In genomic region chr4:119284876-119285611, GRCh38 we compare ENCODE assay signal across 8 cellular contexts. TPM values are rescaled to one million over a fixed set of nuclear protein-coding genes. Genes with fewer than 3 reads are reported as not detected.
DNase-seq lines count a peak whose midpoint lies in the region; ATAC-seq, FAIRE-seq and TF ChIP-seq lines count a peak whose summit lies in the region.

No MANE protein-coding gene starts in this region.

- H4K20me1 ChIP-seq in DND-41 (ENCODE audit: insufficient read depth, low read length) = no peaks in the 10 kb centered on the region
- no peaks in the 10 kb centered on the region for H4K20me1 ChIP-seq in keratinocyte (ENCODE audit: control insufficient read depth, extremely low read depth, insufficient read depth, low read length)

- H2AFZ ChIP-seq in DND-41 (ENCODE audit: low read depth, low read length) (peak overlapping the region; percentile 54; the same call in 1 of the 2 replicates), keratinocyte (ENCODE audit: control insufficient read depth, low read length) (peak overlapping the region; percentile 1)

- no peaks in the 10 kb centered on the region for H3K9me1 ChIP-seq in keratinocyte (ENCODE audit: control insufficient read depth, extremely low read depth, insufficient read depth, low read length)

- H3K9ac ChIP-seq in DND-41 (ENCODE audit: low read depth, low read length) = no peak overlapping the region
- H3K9ac ChIP-seq in keratinocyte (ENCODE audit: control insufficient read depth, extremely low read depth, insufficient read depth, low read length) = no peak overlapping the region

- H3K36me3 Mint-ChIP-seq in activated CD8-positive, alpha-beta T cell treated with anti-CD3 and anti-CD28 coated beads for 36 hours (ENCODE audit: low read depth) = peaks cover 12% of the 10 kb centered on the region

- peak; percentile 51 for FAIRE-seq in keratinocyte (lab: Jason Lieb, UNC)

- H3K27me3 ChIP-seq in DND-41 (ENCODE audit: insufficient read depth, low read length, poor library complexity) = peaks cover 8% of the 10 kb centered on the region
- no peaks in the 10 kb centered on the region for H3K27me3 ChIP-seq in keratinocyte (ENCODE audit: control insufficient read depth, extremely low read depth, insufficient read depth, low read length)

- H3K79me2 ChIP-seq in DND-41 (ENCODE audit: insufficient read depth, low read length) (no peaks in the 10 kb centered on the region), keratinocyte (ENCODE audit: control insufficient read depth, insufficient read depth, low read length) (peaks cover 16% of the 10 kb centered on the region)

- peak; percentile 49; the same call in 1 of the 3 replicates for ATAC-seq in DND-41 (ENCODE audit: insufficient read depth, low read depth)
- ATAC-seq in HG02623 (IDR thresholded peaks at IDR 0.05; ENCODE audit: unreplicated experiment) = peak; percentile 72
- ATAC-seq in activated CD8-positive, alpha-beta T cell treated with anti-CD3 and anti-CD28 coated beads for 36 hours = peak; percentile 45
- no peak for ATAC-seq in GM21737 (IDR thresholded peaks at IDR 0.05; ENCODE audit: unreplicated experiment)

- H3K27ac ChIP-seq in DND-41 (ENCODE audit: low read length) = no peak overlapping the region
- peak overlapping the region; percentile 11 for H3K27ac ChIP-seq in keratinocyte (ENCODE audit: control insufficient read depth, insufficient read depth, low read length)

- H3K36me3 ChIP-seq in DND-41 (ENCODE audit: insufficient read depth, low read length) = no peaks in the 10 kb centered on the region
- peaks cover 0 to 7% of the 10 kb centered on the region in 2 experiments for H3K36me3 ChIP-seq in keratinocyte (ENCODE audit: control insufficient read depth in 2 of 2, extremely low read depth in 1 of 2, insufficient read depth in 2 of 2, low read length in 2 of 2)

- H3K9me3 Mint-ChIP-seq in activated CD8-positive, alpha-beta T cell treated with anti-CD3 and anti-CD28 coated beads for 36 hours = no peaks in the 10 kb centered on the region

- H3K4me3 ChIP-seq in DND-41 (ENCODE audit: low read depth in 1 of 2, low read length in 2 of 2) = no peak overlapping the region; a peak in 1 of 4 replicates
- peak overlapping the region in 2 of 3 experiments; percentile 13 to 17 for H3K4me3 ChIP-seq in keratinocyte (ENCODE audit: control insufficient read depth in 2 of 3, extremely low read depth in 1 of 3, insufficient read depth in 2 of 3, low read depth in 1 of 3, low read length in 3 of 3)

- H3K4me1 ChIP-seq in DND-41 (ENCODE audit: insufficient read depth, low read length) (peaks cover 2% of the 10 kb centered on the region; the same call in 1 of the 2 replicates), keratinocyte (ENCODE audit: control insufficient read depth, extremely low read depth, insufficient read depth, low read length) (peaks cover 9% of the 10 kb centered on the region)

- no peaks in the 10 kb centered on the region for H3K27me3 Mint-ChIP-seq in activated CD8-positive, alpha-beta T cell treated with anti-CD3 and anti-CD28 coated beads for 36 hours

- intact Hi-C loops in activated CD8-positive, alpha-beta T cell treated with anti-CD3 and anti-CD28 coated beads for 36 hours (cut with micrococcal nuclease) = loop anchor here (2.0 to 5.0 kb wide), 2 partner anchors 73 to 242 kb away; partner anchors contain the start of gene USP53

- DNase-seq in DND-41 = no peak
- DNase-seq in activated CD8-positive, alpha-beta T cell treated with anti-CD3 and anti-CD28 coated beads for 36 hours = no peak
- DNase-seq in keratinocyte (ENCODE audit: low read depth, low spot score) = no peak
- DNase-seq in NOMO-1 (lab: John Stamatoyannopoulos, UW; ENCODE audit: unreplicated experiment in 2 of 2) = no peak
- no peak for DNase-seq in NCI-H748 treated with DMSO at 0.1 percent for 48 hours (lab: John Stamatoyannopoulos, UW)
- DNase-seq in effector CD8-positive, alpha-beta T cell (lab: John Stamatoyannopoulos, UW) = no peak

- TF ChIP-seq CTCF in DND-41 (IDR thresholded peaks at IDR 0.05; ENCODE audit: borderline replicate concordance, extremely low read depth, low read length, poor library complexity, severe bottlenecking) (no peak), keratinocyte (optimal IDR thresholded peaks at IDR 0.05 in 1 of 3, IDR thresholded peaks at IDR 0.05 in 1 of 3, conservative IDR thresholded peaks at IDR 0.05 in 1 of 3; ENCODE audit: extremely low read depth in 1 of 3, insufficient read depth in 2 of 3, low read length in 3 of 3) (no peak)
- TF ChIP-seq CTCF in activated CD8-positive, alpha-beta T cell treated with anti-CD3 and anti-CD28 coated beads for 36 hours (IDR thresholded peaks at IDR 0.05) = no peak

- peaks cover 31% of the 10 kb centered on the region for H3K4me1 Mint-ChIP-seq in activated CD8-positive, alpha-beta T cell treated with anti-CD3 and anti-CD28 coated beads for 36 hours (ENCODE audit: low read depth)

- dilution Hi-C loops in keratinocyte (cut with MboI; ENCODE audit: extremely low pct_ligation_motif_present, low sequenced_read_pairs) = no loop called here

- POLR2A ChIA-PET in activated CD8-positive, alpha-beta T cell treated with anti-CD3 and anti-CD28 coated beads for 36 hours (lab: Charles Lee) = no interaction called here

- CTCF ChIA-PET in activated CD8-positive, alpha-beta T cell treated with anti-CD3 and anti-CD28 coated beads for 36 hours (lab: Charles Lee) = no interaction called here

- H3K9me3 ChIP-seq in DND-41 (ENCODE audit: insufficient read depth, low read length, severe bottlenecking) = no peaks in the 10 kb centered on the region
- no peaks in the 10 kb centered on the region for H3K9me3 ChIP-seq in keratinocyte (ENCODE audit: control insufficient read depth, low read depth, low read length)

- H3K4me3 Mint-ChIP-seq in activated CD8-positive, alpha-beta T cell treated with anti-CD3 and anti-CD28 coated beads for 36 hours = peak overlapping the region; percentile 66

- peak overlapping the region; percentile 81 for H3K27ac Mint-ChIP-seq in activated CD8-positive, alpha-beta T cell treated with anti-CD3 and anti-CD28 coated beads for 36 hours

- H3K4me2 ChIP-seq in DND-41 (ENCODE audit: insufficient read depth, low read length) (peak overlapping the region; percentile 52; the same call in 1 of the 2 replicates), keratinocyte (ENCODE audit: control insufficient read depth, extremely low read depth, insufficient read depth, low read depth, low read length) (peak overlapping the region; percentile 55)

RNA-seq across cellular contexts. Expression of gene FABP2, which starts 36.9 kb away (rescaled TPM):
- total RNA-seq in activated CD8-positive, alpha-beta T cell treated with anti-CD3 and anti-CD28 coated beads for 36 hours = not detected
- not detected in 3 replicates for polyA plus RNA-seq in keratinocyte
- polyA plus RNA-seq in keratinocyte (2011; ENCODE audit: low read depth) = not detected
- not detected in 2 replicates for polyA plus RNA-seq in keratinocyte (2011; cell fraction: cytosol; rRNA removed)
- polyA plus RNA-seq in keratinocyte (2011; cell fraction: nucleus; rRNA removed) = not detected in 2 replicates
- polyA plus RNA-seq in keratinocyte (2012; ENCODE audit: low replicate concordance) = 0.08 TPM in 1 of 2 replicates, not detected in the other
- polyA minus RNA-seq in keratinocyte = not detected in 3 replicates
- polyA minus RNA-seq in keratinocyte (2011; cell fraction: cytosol; rRNA and poly(A)+ RNA removed) = not detected
- polyA minus RNA-seq in keratinocyte (2011; cell fraction: nucleus; rRNA and poly(A)+ RNA removed) = not detected in 2 replicates

Comparison
In these comparisons a context has a peak if more than half of its experiments do, and no peak if none do; other contexts are left out.
1. H3K4me3 ChIP-seq: peak in keratinocyte (2 of 3); none in DND-41 (0 of 2).